In genomic region chr4:69849969-69850368, GRCh38 we compare ENCODE assay signal across 13 cellular contexts. TPM values are rescaled to one million over a fixed set of nuclear protein-coding genes. Genes with fewer than 3 reads are reported as not detected.
DNase-seq lines count a peak whose midpoint lies in the region; ATAC-seq and TF ChIP-seq lines count a peak whose summit lies in the region.
"Had no signal": no experiment of that assay in that cellular context is flagged by ENCODE, and none has a peak within 500 bp of the region (broad histone marks: within the 10 kb centered on the region; RNA-seq: fewer than 3 reads in every experiment).

No MANE protein-coding gene starts in this region.

- no peak overlapping the region for H2BK12ac ChIP-seq in mesenchymal stem cell (ENCODE audit: low read length in 2 of 2)

- no peak overlapping the region for H3K4me2 ChIP-seq in mesenchymal stem cell (ENCODE audit: low read length, poor library complexity, severe bottlenecking)

- no peak overlapping the region for H3K4me3 Mint-ChIP-seq in stimulated activated naive CD8-positive, alpha-beta T cell treated with anti-CD3 and anti-CD28 coated beads, Interleukin-15, amount 100 ng/mL, for 72 hours
- H3K4me3 Mint-ChIP-seq: activated B cell treated with CpG ODN at 0.5 μM for 24 hours had no signal

- no peak overlapping the region for H2BK15ac ChIP-seq in mesenchymal stem cell (ENCODE audit: low read depth, poor library complexity, severe bottlenecking)

- peaks cover 9% of the 10 kb centered on the region for H3K4me1 Mint-ChIP-seq in stimulated activated naive CD8-positive, alpha-beta T cell treated with anti-CD3 and anti-CD28 coated beads, Interleukin-15, amount 100 ng/mL, for 72 hours
- H3K4me1 Mint-ChIP-seq: activated B cell treated with CpG ODN at 0.5 μM for 24 hours had no signal

- H2AFZ ChIP-seq in mesenchymal stem cell (ENCODE audit: low read depth, low read length), result no peak overlapping the region

- H3K4ac ChIP-seq in mesenchymal stem cell (ENCODE audit: low read depth in 1 of 2, low read length in 2 of 2), result no peak overlapping the region

- peak; percentile 94 for ATAC-seq in stimulated activated naive CD8-positive, alpha-beta T cell treated with anti-CD3 and anti-CD28 coated beads, Interleukin-15, amount 100 ng/mL, for 72 hours
- ATAC-seq in stimulated activated naive CD8-positive, alpha-beta T cell treated with anti-CD3 and anti-CD28 coated beads, Interleukin-15, Interleukin-2, amounts not matched to agents 100 U/mL and 50 U/mL, for 24 hours, result no peak
- ATAC-seq in GM21825 (IDR thresholded peaks at IDR 0.05; ENCODE audit: unreplicated experiment) (peak; percentile 77), HG03139 (IDR thresholded peaks at IDR 0.05; ENCODE audit: unreplicated experiment) (peak; percentile 79), body of pancreas (no peak)
- ATAC-seq: HepG2, mucosa of descending colon had no signal

- CTCF ChIA-PET in HEK293T (lab: Yijun Ruan, JAX), result no interaction called here

- H3K14ac ChIP-seq in mesenchymal stem cell (ENCODE audit: low read length in 2 of 2), result no peak overlapping the region

- H4K91ac ChIP-seq in mesenchymal stem cell (ENCODE audit: low read length), result no peak overlapping the region

- no peaks in the 10 kb centered on the region for H3K9me3 Mint-ChIP-seq in stimulated activated naive CD8-positive, alpha-beta T cell treated with anti-CD3 and anti-CD28 coated beads, Interleukin-15, amount 100 ng/mL, for 72 hours
- H3K9me3 Mint-ChIP-seq: activated B cell treated with CpG ODN at 0.5 μM for 24 hours had no signal

- POLR2A ChIA-PET in HEK293T (lab: Yijun Ruan, JAX), result no interaction called here

- H3K9ac ChIP-seq in mesenchymal stem cell (ENCODE audit: low read length), result no peak overlapping the region

- no peaks in the 10 kb centered on the region for H3K9me3 ChIP-seq in mesenchymal stem cell (ENCODE audit: control insufficient read depth, low read length)
- H3K9me3 ChIP-seq in body of pancreas, result no peaks in the 10 kb centered on the region
- H3K9me3 ChIP-seq: mucosa of descending colon had no signal

- no peak overlapping the region for H3K27ac Mint-ChIP-seq in stimulated activated naive CD8-positive, alpha-beta T cell treated with anti-CD3 and anti-CD28 coated beads, Interleukin-15, amount 100 ng/mL, for 72 hours
- H3K27ac Mint-ChIP-seq: activated B cell treated with CpG ODN at 0.5 μM for 24 hours had no signal

- H3K23ac ChIP-seq in mesenchymal stem cell (ENCODE audit: low read length in 2 of 2), result no peak overlapping the region

- H3K4me3 ChIP-seq in mesenchymal stem cell (ENCODE audit: insufficient read depth in 1 of 2, low read depth in 1 of 2, low read length in 2 of 2) (no peak overlapping the region), body of pancreas (no peak overlapping the region), brain microvascular endothelial cell (ENCODE audit: low read depth, low read length) (no peak overlapping the region)
- H3K4me3 ChIP-seq: mucosa of descending colon had no signal

- H3K27ac ChIP-seq in mesenchymal stem cell (ENCODE audit: low read length, poor library complexity, severe bottlenecking) (no peak overlapping the region), body of pancreas (no peak overlapping the region), brain microvascular endothelial cell (no peak overlapping the region)

- H3K27me3 ChIP-seq in mesenchymal stem cell (ENCODE audit: control insufficient read depth in 1 of 2, insufficient read depth in 1 of 2, low read length in 2 of 2) (no peaks in the 10 kb centered on the region), body of pancreas (no peaks in the 10 kb centered on the region), brain microvascular endothelial cell (replicated peaks) (no peaks in the 10 kb centered on the region)

- DNase-seq in stimulated activated naive CD8-positive, alpha-beta T cell treated with anti-CD3 and anti-CD28 coated beads, Interleukin-15, amount 100 ng/mL, for 72 hours, result no peak
- no peak for DNase-seq in stimulated activated naive CD8-positive, alpha-beta T cell treated with anti-CD3 and anti-CD28 coated beads, Interleukin-15, Interleukin-2, amounts not matched to agents 100 U/mL and 50 U/mL, for 24 hours
- DNase-seq in mesenchymal stem cell, result no peak
- DNase-seq in body of pancreas, result no peak
- DNase-seq in HEK293T (ENCODE audit: extremely low spot score), result no peak
- DNase-seq in brain microvascular endothelial cell, result no peak
- DNase-seq: activated B cell treated with CpG ODN at 0.5 μM for 24 hours, DMS53, mucosa of descending colon, NCI-H1105 treated with DMSO at 0.1 percent for 48 hours had no signal

- no peaks in the 10 kb centered on the region for H3K4me1 ChIP-seq in mesenchymal stem cell (ENCODE audit: control insufficient read depth, insufficient read depth, low read depth, low read length)
- H3K4me1 ChIP-seq in body of pancreas, result no peaks in the 10 kb centered on the region

- intact Hi-C loops in body of pancreas (cut with DNase I), result no loop called here

- WGBS in mesenchymal stem cell, result 43% methylated on average over 1 of the region's 1 CpG
- 39 to 44% methylated on average over 1 of the region's 1 CpG for WGBS in body of pancreas, 2 donors

- TF ChIP-seq POLR2A in body of pancreas (IDR thresholded peaks at IDR 0.05), result no peak

- in situ Hi-C loops in brain microvascular endothelial cell (cut with HindIII; ENCODE audit: low pct_ligation_motif_present, low sequenced_read_pairs), result no loop called here

- no peak overlapping the region for H2BK5ac ChIP-seq in mesenchymal stem cell (ENCODE audit: low read depth, low read length, poor library complexity, severe bottlenecking)

- no peaks in the 10 kb centered on the region for H3K36me3 ChIP-seq in mesenchymal stem cell (ENCODE audit: control insufficient read depth in 1 of 2, insufficient read depth in 2 of 2, low read depth in 1 of 2, low read length in 2 of 2)
- H3K36me3 ChIP-seq in body of pancreas (replicated peaks in 1 of 2; ENCODE audit: insufficient read depth in 1 of 2, low read depth in 2 of 2), result no peaks in the 10 kb centered on the region
- no peaks in the 10 kb centered on the region for H3K36me3 ChIP-seq in brain microvascular endothelial cell (replicated peaks)

- H2BK120ac ChIP-seq in mesenchymal stem cell (ENCODE audit: low read depth, low read length), result no peak overlapping the region

- H3K27me3 Mint-ChIP-seq in stimulated activated naive CD8-positive, alpha-beta T cell treated with anti-CD3 and anti-CD28 coated beads, Interleukin-15, amount 100 ng/mL, for 72 hours, result no peaks in the 10 kb centered on the region
- H3K27me3 Mint-ChIP-seq: activated B cell treated with CpG ODN at 0.5 μM for 24 hours had no signal

- no peak overlapping the region for H3K18ac ChIP-seq in mesenchymal stem cell (ENCODE audit: low read depth in 1 of 2, low read length in 2 of 2)

- H2AK5ac ChIP-seq in mesenchymal stem cell (ENCODE audit: low read length, severe bottlenecking), result no peak overlapping the region

- H3K79me1 ChIP-seq in mesenchymal stem cell (replicated peaks; ENCODE audit: low read length, poor library complexity, severe bottlenecking), result no peaks in the 10 kb centered on the region

- TF ChIP-seq CTCF in body of pancreas (IDR thresholded peaks at IDR 0.05) (no peak), brain microvascular endothelial cell (IDR thresholded peaks at IDR 0.05; ENCODE audit: low read depth, low read length, missing control alignments) (no peak)

- no peak overlapping the region for H4K8ac ChIP-seq in mesenchymal stem cell (ENCODE audit: low read length)

TF ChIP-seq in HEK293T, 16 proteins besides CTCF, POLR2A, EP300 and RAD21:
- TF ChIP-seq BHLHE40 (IDR thresholded peaks at IDR 0.05; ENCODE audit: borderline replicate concordance), result no peak
- TF ChIP-seq FOXK2 (IDR thresholded peaks at IDR 0.05), result no peak
- TF ChIP-seq TARDBP (IDR thresholded peaks at IDR 0.05), result no peak
- TF ChIP-seq ARNT (IDR thresholded peaks at IDR 0.05), result no peak
- TF ChIP-seq NFRKB (IDR thresholded peaks at IDR 0.05), result no peak
- TF ChIP-seq SUZ12 (IDR thresholded peaks at IDR 0.05), result no peak
- no peak for TF ChIP-seq L3MBTL2 (conservative IDR thresholded peaks at IDR 0.05)
- no peak for TF ChIP-seq LEF1 (IDR thresholded peaks at IDR 0.05; ENCODE audit: borderline replicate concordance)
- TF ChIP-seq FOXA1 (IDR thresholded peaks at IDR 0.05), result no peak
- TF ChIP-seq FOXM1 (IDR thresholded peaks at IDR 0.05; ENCODE audit: borderline replicate concordance), result no peak
- TF ChIP-seq HDGF (IDR thresholded peaks at IDR 0.05; ENCODE audit: borderline replicate concordance), result no peak
- TF ChIP-seq PKNOX1 (IDR thresholded peaks at IDR 0.05), result no peak
- no peak for TF ChIP-seq SP1 (IDR thresholded peaks at IDR 0.05)
- no peak for TF ChIP-seq ELF4 (IDR thresholded peaks at IDR 0.05)
- TF ChIP-seq ZNF384 (IDR thresholded peaks at IDR 0.05), result no peak
- TF ChIP-seq CTBP1 (IDR thresholded peaks at IDR 0.05; ENCODE audit: borderline replicate concordance), result no peak

RNA-seq across cellular contexts. Expression of gene SULT1E1, which starts 10.0 kb away (rescaled TPM):
- polyA plus RNA-seq in mesenchymal stem cell (2013, experiment 1 of 2), result 0.28 TPM
- polyA plus RNA-seq in mesenchymal stem cell (2013, experiment 2 of 2), result 0.22 TPM
- 1 to 10 TPM in 1 of 2 donors, not detected in 1; 1.3 TPM for total RNA-seq in body of pancreas
- total RNA-seq: activated B cell treated with CpG ODN at 0.5 μM for 24 hours had no signal

Comparison
In these comparisons a context has a peak if more than half of its experiments do, and no peak if none do; other contexts are left out.
1. ATAC-seq: peak in stimulated activated naive CD8-positive, alpha-beta T cell treated with anti-CD3 and anti-CD28 coated beads, Interleukin-15, amount 100 ng/mL, for 72 hours (single experiment), GM21825 (single experiment) and HG03139 (single experiment); none in stimulated activated naive CD8-positive, alpha-beta T cell treated with anti-CD3 and anti-CD28 coated beads, Interleukin-15, Interleukin-2, amounts not matched to agents 100 U/mL and 50 U/mL, for 24 hours (single experiment) and body of pancreas (single experiment).